29 cellular contexts compared by ENCODE assay signal in genomic region chr9:81373294-81373693, GRCh38.
A peak's percentile ranks its signal among the peaks of the same experiment; 100 is the strongest.
DNase-seq lines count a peak whose midpoint lies in the region; FAIRE-seq and TF ChIP-seq lines count a peak whose summit lies in the region.
"Had no signal": no experiment of that assay in that cellular context is flagged by ENCODE, and none has a peak within 500 bp of the region (broad histone marks: within the 10 kb centered on the region; RNA-seq: fewer than 3 reads in every experiment).

No MANE protein-coding gene starts in this region.

- H4K20me1 ChIP-seq in H1 (replicated peaks in 1 of 2; ENCODE audit: control insufficient read depth in 1 of 2, insufficient read depth in 2 of 2, low read length in 2 of 2) (no peaks in the 10 kb centered on the region), H9 (ENCODE audit: control insufficient read depth, insufficient read depth, insufficient read length) (no peaks in the 10 kb centered on the region)

- H2BK12ac ChIP-seq in H1 (ENCODE audit: low read depth, low read length) (no peak overlapping the region; the same call in 1 of the 2 replicates), mesenchymal stem cell (ENCODE audit: low read length in 2 of 2) (peak overlapping the region in 1 of 2 experiments; percentile 52), H9 (ENCODE audit: insufficient read length, low read depth, low read length) (no peak overlapping the region)

- H2BK5ac ChIP-seq in H1 (ENCODE audit: low read depth, low read length) = no peak overlapping the region
- H2BK5ac ChIP-seq in mesenchymal stem cell (ENCODE audit: low read depth, low read length, poor library complexity, severe bottlenecking) = no peak overlapping the region
- H2BK5ac ChIP-seq in H9 (ENCODE audit: insufficient read length, low read length) = no peak overlapping the region

- H4K8ac ChIP-seq in H1 (ENCODE audit: extremely low read depth, insufficient read depth, low read length) (no peak overlapping the region), mesenchymal stem cell (ENCODE audit: low read length) (no peak overlapping the region), H9 (replicated peaks; ENCODE audit: insufficient read length, low read depth, low read length) (no peak overlapping the region)

- H3K14ac ChIP-seq in H1 (ENCODE audit: insufficient read length) (no peak overlapping the region), mesenchymal stem cell (ENCODE audit: low read length in 2 of 2) (no peak overlapping the region), H9 (ENCODE audit: insufficient read depth, low read length) (no peak overlapping the region)

- TF ChIP-seq EP300 in H1 (IDR thresholded peaks at IDR 0.05; ENCODE audit: borderline replicate concordance in 1 of 2, low read depth in 2 of 2, low read length in 2 of 2) (no peak), suprapubic skin (IDR thresholded peaks at IDR 0.05) (no peak)

- 78% methylated on average over 4 of the region's 4 CpGs; no CpG with 5 or more reads in 1 of the 2 experiments for WGBS in H1 (ENCODE audit: extremely low coverage in 1 of 2, insufficient coverage in 1 of 2, insufficient read length in 1 of 2, insufficient replicate concordance in 2 of 2, low coverage in 1 of 2, low lambda C conversion rate in 2 of 2, missing lambda C conversion rate in 1 of 2), 2 experiments
- 95% methylated on average over 4 of the region's 4 CpGs for WGBS in mesenchymal stem cell
- WGBS in suprapubic skin = 51% methylated on average over 3 of the region's 4 CpGs
- WGBS in H9 (ENCODE audit: extremely low coverage, insufficient read length, low lambda C conversion rate) = 100% methylated on average over 1 of the region's 4 CpGs

- no peak overlapping the region for H3K9ac ChIP-seq in H1 (replicated peaks in 1 of 4; ENCODE audit: extremely low read depth in 1 of 4, low read depth in 3 of 4, low read length in 3 of 4)
- no peak overlapping the region for H3K9ac ChIP-seq in mesenchymal stem cell (ENCODE audit: low read length)
- H3K9ac ChIP-seq in H9 (ENCODE audit: extremely low read depth, insufficient read length, low read length) = no peak overlapping the region

- H2BK15ac ChIP-seq in H1 (ENCODE audit: low read length) (no peak overlapping the region), mesenchymal stem cell (ENCODE audit: low read depth, poor library complexity, severe bottlenecking) (peak overlapping the region; percentile 75), H9 (ENCODE audit: low read depth, low read length) (no peak overlapping the region)

- H3K27me3 Mint-ChIP-seq in H9 (ENCODE audit: low read depth) = no peaks in the 10 kb centered on the region; the same call in 1 of the 2 replicates
- H3K27me3 Mint-ChIP-seq: activated CD4-positive, alpha-beta T cell treated with anti-CD3 and anti-CD28 coated beads, Interleukin-2, amount 10 ng/mL, durations not matched to agents 24 days and 14 days; activated naive CD8-positive, alpha-beta T cell; CD4-positive, alpha-beta T cell; effector memory CD8-positive, alpha-beta T cell; naive B cell had no signal

- no peak for TF ChIP-seq POLR2A in H1 (IDR thresholded peaks at IDR 0.05; ENCODE audit: control extremely low read depth in 1 of 2, low read depth in 2 of 2, low read length in 2 of 2)
- TF ChIP-seq POLR2A in suprapubic skin (IDR thresholded peaks at IDR 0.05) = no peak

- H3K27me3 ChIP-seq in H1 (replicated peaks in 1 of 4; ENCODE audit: control insufficient read depth in 3 of 4, extremely low read depth in 1 of 4, insufficient read depth in 3 of 4, low read length in 3 of 4) = no peaks in the 10 kb centered on the region; a peak in 1 of 7 replicates
- peaks cover 0 to 4% of the 10 kb centered on the region in 2 experiments for H3K27me3 ChIP-seq in mesenchymal stem cell (ENCODE audit: control insufficient read depth in 1 of 2, insufficient read depth in 1 of 2, low read length in 2 of 2)
- H3K27me3 ChIP-seq in suprapubic skin = no peaks in the 10 kb centered on the region
- H3K27me3 ChIP-seq in H9 (ENCODE audit: insufficient read depth, low read length) = no peaks in the 10 kb centered on the region
- H3K27me3 ChIP-seq: cardiac muscle cell had no signal

- H2BK120ac ChIP-seq in H1 (replicated peaks; ENCODE audit: low read depth, low read length) (no peak overlapping the region), mesenchymal stem cell (ENCODE audit: low read depth, low read length) (no peak overlapping the region), H9 (ENCODE audit: low read depth, low read length, poor library complexity, severe bottlenecking) (no peak overlapping the region)

- no peaks in the 10 kb centered on the region for H3K36me3 ChIP-seq in H1 (ENCODE audit: control insufficient read depth in 2 of 4, insufficient read depth in 4 of 4, low read length in 3 of 4)
- H3K36me3 ChIP-seq in mesenchymal stem cell (ENCODE audit: control insufficient read depth in 1 of 2, insufficient read depth in 2 of 2, low read depth in 1 of 2, low read length in 2 of 2) = no peaks in the 10 kb centered on the region
- H3K36me3 ChIP-seq in suprapubic skin = no peaks in the 10 kb centered on the region
- H3K36me3 ChIP-seq: cardiac muscle cell had no signal

- H3K27ac Mint-ChIP-seq in H9 = no peak overlapping the region; a peak in 1 of 7 replicates
- H3K27ac Mint-ChIP-seq: activated CD4-positive, alpha-beta T cell treated with anti-CD3 and anti-CD28 coated beads, Interleukin-2, amount 10 ng/mL, durations not matched to agents 24 days and 14 days; activated naive CD8-positive, alpha-beta T cell; CD4-positive, alpha-beta T cell; effector memory CD8-positive, alpha-beta T cell; mesothelial cell of epicardium; naive B cell; progenitor cell of endocrine pancreas; stimulated activated effector memory CD8-positive, alpha-beta T cell treated with anti-CD3 and anti-CD28 coated beads, Interleukin-12 subunit alpha, Interleukin-12 subunit beta, amount 100 ng/mL, for 72 hours had no signal

- H3K4me3 ChIP-seq in H1 (ENCODE audit: extremely low read depth in 1 of 4, insufficient read depth in 2 of 4, low read depth in 3 of 4, low read length in 4 of 4) (no peak overlapping the region), mesenchymal stem cell (ENCODE audit: insufficient read depth in 1 of 2, low read depth in 1 of 2, low read length in 2 of 2) (no peak overlapping the region), suprapubic skin (no peak overlapping the region)
- H3K4me3 ChIP-seq: cardiac muscle cell had no signal

- no peak overlapping the region for H3K23ac ChIP-seq in H1 (ENCODE audit: insufficient read length)
- no peak overlapping the region for H3K23ac ChIP-seq in mesenchymal stem cell (ENCODE audit: low read length in 2 of 2)
- H3K23ac ChIP-seq in H9 (ENCODE audit: insufficient read length, low read depth, low read length) = no peak overlapping the region

- H4K5ac ChIP-seq in H1 (ENCODE audit: insufficient read length, low read depth, low read length) (no peak overlapping the region), H9 (ENCODE audit: insufficient read length, low read depth, low read length) (no peak overlapping the region)

- no peak overlapping the region for H2AK5ac ChIP-seq in H1 (ENCODE audit: low read depth, low read length)
- no peak overlapping the region for H2AK5ac ChIP-seq in mesenchymal stem cell (ENCODE audit: low read length, severe bottlenecking)
- no peak overlapping the region for H2AK5ac ChIP-seq in H9 (ENCODE audit: insufficient read length, low read length)

- H3K79me2 ChIP-seq in H1 (ENCODE audit: control insufficient read depth in 1 of 2, insufficient read depth in 2 of 2, low read length in 2 of 2) (no peaks in the 10 kb centered on the region), H9 (ENCODE audit: insufficient read depth, low read length) (no peaks in the 10 kb centered on the region)

- H3K79me1 ChIP-seq in H1 (ENCODE audit: low read depth, low read length) (no peaks in the 10 kb centered on the region), mesenchymal stem cell (replicated peaks; ENCODE audit: low read length, poor library complexity, severe bottlenecking) (no peaks in the 10 kb centered on the region), H9 (ENCODE audit: insufficient read depth, low read depth, low read length, poor library complexity, severe bottlenecking) (no peaks in the 10 kb centered on the region)

- H3K4me1 ChIP-seq in H1 (replicated peaks in 1 of 4; ENCODE audit: control insufficient read depth in 3 of 4, insufficient read depth in 4 of 4, low read length in 3 of 4) (peaks cover 0 to 6% (median 5%) of the 10 kb centered on the region in 4 experiments; a peak in 3 of 7 replicates), mesenchymal stem cell (ENCODE audit: control insufficient read depth, insufficient read depth, low read depth, low read length) (no peaks in the 10 kb centered on the region), suprapubic skin (peaks cover 13% of the 10 kb centered on the region), H9 (ENCODE audit: insufficient read depth, low read length) (no peaks in the 10 kb centered on the region)

- H3K4me1 Mint-ChIP-seq in H9 = peaks cover 58 to 59% of the 10 kb centered on the region in 2 experiments
- H3K4me1 Mint-ChIP-seq: activated CD4-positive, alpha-beta T cell treated with anti-CD3 and anti-CD28 coated beads, Interleukin-2, amount 10 ng/mL, durations not matched to agents 24 days and 14 days; naive B cell; stimulated activated effector memory CD8-positive, alpha-beta T cell treated with anti-CD3 and anti-CD28 coated beads, Interleukin-12 subunit alpha, Interleukin-12 subunit beta, amount 100 ng/mL, for 72 hours had no signal

- H2AFZ ChIP-seq in H1 (ENCODE audit: low read length) (no peak overlapping the region), mesenchymal stem cell (ENCODE audit: low read depth, low read length) (no peak overlapping the region), H9 (ENCODE audit: low read length) (no peak overlapping the region)

- H3K36me3 Mint-ChIP-seq in H9 (ENCODE audit: insufficient read depth in 1 of 3, low read depth in 3 of 3) = no peaks in the 10 kb centered on the region
- H3K36me3 Mint-ChIP-seq: activated naive CD8-positive, alpha-beta T cell; mesothelial cell of epicardium; naive B cell; stimulated activated effector memory CD8-positive, alpha-beta T cell treated with anti-CD3 and anti-CD28 coated beads, Interleukin-12 subunit alpha, Interleukin-12 subunit beta, amount 100 ng/mL, for 72 hours had no signal

- POLR2A ChIA-PET in H1 (lab: Charles Lee; ENCODE audit: partially characterized antibody) = no interaction called here

- H3K4me2 ChIP-seq in H1 (ENCODE audit: insufficient read depth in 1 of 2, low read depth in 2 of 2, low read length in 2 of 2) (no peak overlapping the region), mesenchymal stem cell (ENCODE audit: low read length, poor library complexity, severe bottlenecking) (no peak overlapping the region), H9 (ENCODE audit: insufficient read depth, insufficient read length, low read length) (no peak overlapping the region)

- H3K23me2 ChIP-seq in H1 (ENCODE audit: low read depth, low read length) (no peaks in the 10 kb centered on the region), H9 (ENCODE audit: insufficient read length, low read depth, low read length, poor library complexity, severe bottlenecking) (no peaks in the 10 kb centered on the region)

- H3T11ph ChIP-seq in H9 (ENCODE audit: low read length) = no peak overlapping the region

- DNase-seq in NCI-H2107 treated with DMSO at 0.1 percent for 48 hours (lab: John Stamatoyannopoulos, UW; ENCODE audit: unreplicated experiment) (peak; percentile 12), NCI-H2107 (lab: John Stamatoyannopoulos, UW) (no peak), H1 (ENCODE audit: low read depth in 1 of 2, low spot score in 2 of 2) (no peak), mesenchymal stem cell (no peak), suprapubic skin (ENCODE audit: low spot score in 2 of 2) (no peak), NCI-H226 (no peak), NOMO-1 (lab: John Stamatoyannopoulos, UW; ENCODE audit: unreplicated experiment in 2 of 2) (no peak), H9 (no peak)
- DNase-seq: activated CD4-positive, alpha-beta T cell treated with anti-CD3 and anti-CD28 coated beads, Interleukin-2, amount 10 ng/mL, durations not matched to agents 24 days and 14 days; activated CD8-positive, alpha-beta memory T cell treated with anti-CD3 and anti-CD28 coated beads for 24 hours; CD4-positive, alpha-beta T cell; cortex of kidney; effector memory CD8-positive, alpha-beta T cell; islet precursor cell; naive B cell; NCI-H1048; NCI-H1694; NCI-H2227 treated with DMSO at 0.1 percent for 48 hours; NCI-H526 treated with DMSO at 0.1 percent for 48 hours; nucleus accumbens; T-helper 9 cell had no signal

- TF ChIP-seq RAD21 in H1 (IDR thresholded peaks at IDR 0.05 in 1 of 2, conservative IDR thresholded peaks at IDR 0.05 in 1 of 2; ENCODE audit: low read depth in 2 of 2, low read length in 2 of 2) = no peak

- FAIRE-seq in H1 (lab: Jason Lieb, UNC) = no peak
- FAIRE-seq: RCC 7860 had no signal

- no peaks in the 10 kb centered on the region for H3K9me3 Mint-ChIP-seq in H9
- H3K9me3 Mint-ChIP-seq: activated CD4-positive, alpha-beta T cell treated with anti-CD3 and anti-CD28 coated beads, Interleukin-2, amount 10 ng/mL, durations not matched to agents 24 days and 14 days; mesothelial cell of epicardium; naive B cell; stimulated activated effector memory CD8-positive, alpha-beta T cell treated with anti-CD3 and anti-CD28 coated beads, Interleukin-12 subunit alpha, Interleukin-12 subunit beta, amount 100 ng/mL, for 72 hours had no signal

- H3K27ac ChIP-seq in H1 (ENCODE audit: low read depth, low read length) (no peak overlapping the region), mesenchymal stem cell (ENCODE audit: low read length, poor library complexity, severe bottlenecking) (no peak overlapping the region), suprapubic skin (peak overlapping the region; percentile 8), H9 (ENCODE audit: insufficient read length, low read depth, low read length) (no peak overlapping the region)
- H3K27ac ChIP-seq: 22Rv1, cardiac muscle cell, VCaP had no signal

- H3K4me3 Mint-ChIP-seq in H9 = no peak overlapping the region
- H3K4me3 Mint-ChIP-seq: activated CD4-positive, alpha-beta T cell treated with anti-CD3 and anti-CD28 coated beads, Interleukin-2, amount 10 ng/mL, durations not matched to agents 24 days and 14 days; activated naive CD8-positive, alpha-beta T cell; CD4-positive, alpha-beta T cell; effector memory CD8-positive, alpha-beta T cell; mesothelial cell of epicardium; naive B cell; stimulated activated effector memory CD8-positive, alpha-beta T cell treated with anti-CD3 and anti-CD28 coated beads, Interleukin-12 subunit alpha, Interleukin-12 subunit beta, amount 100 ng/mL, for 72 hours had no signal

- CTCF ChIA-PET in H1 (lab: Charles Lee; ENCODE audit: partially characterized antibody) = interaction anchor here (0.6 kb wide), 1 partner anchor 251 kb away, joined by 3 read pairs; no protein-coding TSS in a partner anchor

- no peaks in the 10 kb centered on the region for H3K9me3 ChIP-seq in H1 (ENCODE audit: insufficient read depth in 2 of 2, low read depth in 1 of 2, low read length in 1 of 2)
- H3K9me3 ChIP-seq in mesenchymal stem cell (ENCODE audit: control insufficient read depth, low read length) = no peaks in the 10 kb centered on the region
- H3K9me3 ChIP-seq in suprapubic skin = no peaks in the 10 kb centered on the region
- no peaks in the 10 kb centered on the region for H3K9me3 ChIP-seq in H9 (ENCODE audit: control insufficient read depth, low read depth, low read length)

- H3K4ac ChIP-seq in H1 (replicated peaks; ENCODE audit: insufficient read length, low read depth, low read length) = no peak overlapping the region
- H3K4ac ChIP-seq in mesenchymal stem cell (ENCODE audit: low read depth in 1 of 2, low read length in 2 of 2) = no peak overlapping the region
- no peak overlapping the region for H3K4ac ChIP-seq in H9 (ENCODE audit: low read depth, low read length)

- H3K56ac ChIP-seq in H1 (replicated peaks; ENCODE audit: insufficient read length, low read depth, low read length) (no peak overlapping the region), H9 (ENCODE audit: insufficient read length, low read depth, low read length) (no peak overlapping the region)

- H3K18ac ChIP-seq in H1 (ENCODE audit: extremely low read depth, low read length) (no peak overlapping the region), mesenchymal stem cell (ENCODE audit: low read depth in 1 of 2, low read length in 2 of 2) (no peak overlapping the region), H9 (ENCODE audit: insufficient read length, low read depth, low read length) (no peak overlapping the region)

- H4K91ac ChIP-seq in H1 (replicated peaks; ENCODE audit: insufficient read length, low read length) (peak overlapping the region; percentile 41), mesenchymal stem cell (ENCODE audit: low read length) (peak overlapping the region; percentile 3), H9 (ENCODE audit: insufficient read length, low read depth, low read length) (no peak overlapping the region)

- no peak for TF ChIP-seq CTCF in H1 (IDR thresholded peaks at IDR 0.05; ENCODE audit: control extremely low read depth in 1 of 3, insufficient read depth in 1 of 3, low read depth in 1 of 3, low read length in 3 of 3)
- TF ChIP-seq CTCF in suprapubic skin (IDR thresholded peaks at IDR 0.05) = no peak
- no peak for TF ChIP-seq CTCF in H9 (conservative IDR thresholded peaks at IDR 0.05)

- no peak overlapping the region for H2BK20ac ChIP-seq in H1 (ENCODE audit: low read length)
- H2BK20ac ChIP-seq in H9 (ENCODE audit: low read depth, low read length, poor library complexity, severe bottlenecking) = no peak overlapping the region
